ENCODE assay signal across 8 cellular contexts in the genomic region with DNA sequence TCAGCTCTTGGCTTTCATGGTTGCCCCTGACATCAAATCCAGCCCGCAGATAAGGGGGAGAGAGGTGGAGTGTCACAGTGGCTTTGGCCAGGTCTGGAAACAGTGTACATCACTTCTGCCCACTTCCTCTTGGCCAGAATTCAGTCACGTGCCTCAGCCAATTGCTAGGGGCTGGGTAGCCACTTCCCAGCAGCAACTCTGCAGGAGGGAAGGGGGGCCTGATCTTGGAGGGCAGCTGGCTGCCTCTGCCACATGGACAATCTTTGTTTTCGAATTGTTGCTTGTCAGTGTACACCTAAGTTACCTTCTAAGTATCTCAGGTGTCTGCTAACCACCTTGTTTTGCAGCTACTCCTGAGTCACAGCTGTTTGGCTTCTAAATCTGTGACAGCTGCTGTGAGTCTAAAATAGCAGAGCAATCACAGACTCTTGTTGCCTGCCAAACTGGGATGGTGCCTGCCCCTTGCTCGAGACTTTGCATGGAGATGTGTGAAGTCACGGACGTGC. TPM values are rescaled to one million over a fixed set of nuclear protein-coding genes. Genes with fewer than 3 reads are reported as not detected.
DNase-seq lines count a peak whose midpoint lies in the region; ATAC-seq and TF ChIP-seq lines count a peak whose summit lies in the region.

No MANE protein-coding gene starts in this region.

- H3K79me2 ChIP-seq in HCT116 (ENCODE audit: insufficient read depth, low read length), result no peaks in the 10 kb centered on the region

- no peak for TF ChIP-seq CTCF in C4-2B (conservative IDR thresholded peaks at IDR 0.05)
- no peak for TF ChIP-seq CTCF in HCT116 (IDR thresholded peaks at IDR 0.05 in 2 of 3, conservative IDR thresholded peaks at IDR 0.05 in 1 of 3; ENCODE audit: borderline replicate concordance in 1 of 3, insufficient read depth in 1 of 3, low read depth in 2 of 3, low read length in 2 of 3)
- no peak for TF ChIP-seq CTCF in RWPE1 (conservative IDR thresholded peaks at IDR 0.05; ENCODE audit: low read depth)

- H3K4me3 ChIP-seq in HCT116 (replicated peaks in 1 of 2; ENCODE audit: low read depth in 1 of 2, low read length in 2 of 2), result no peak overlapping the region
- H3K4me3 ChIP-seq in skeletal muscle tissue (ENCODE audit: low read length in 3 of 3), result peak overlapping the region; percentile 10 to 66 (median 17)

- H3K4me1 ChIP-seq in HCT116 (ENCODE audit: control insufficient read depth in 1 of 2, insufficient read depth in 2 of 2, low read length in 2 of 2), result peaks cover 18 to 55% of the 10 kb centered on the region in 2 experiments
- peaks cover 72 to 80% (median 77%) of the 10 kb centered on the region in 3 donors for H3K4me1 ChIP-seq in skeletal muscle tissue (ENCODE audit: control insufficient read depth in 3 of 3, insufficient read depth in 3 of 3, low read length in 3 of 3)

- no peak overlapping the region for H2AFZ ChIP-seq in HCT116 (ENCODE audit: low read depth, low read length, poor library complexity, severe bottlenecking)

- H3K9me2 ChIP-seq in HCT116 (ENCODE audit: insufficient read depth), result no peaks in the 10 kb centered on the region

- H3K36me3 ChIP-seq in HCT116 (ENCODE audit: control insufficient read depth in 1 of 2, insufficient read depth in 2 of 2, low read length in 2 of 2) (no peaks in the 10 kb centered on the region), skeletal muscle tissue (ENCODE audit: control insufficient read depth in 3 of 3, insufficient read depth in 3 of 3, low read length in 3 of 3) (no peaks in the 10 kb centered on the region)

- POLR2A ChIA-PET in HCT116 (lab: Charles Lee), result no interaction called here
- POLR2A ChIA-PET in RWPE1 (lab: Yijun Ruan, JAX; ENCODE audit: low non-redundant PET), result no interaction called here

- H3K4me2 ChIP-seq in HCT116 (ENCODE audit: low read length), result peak overlapping the region; percentile 30; the same call in 1 of the 2 replicates

- RAD21 ChIA-PET in HCT116 (lab: Charles Lee; ENCODE audit: low non-redundant PET in 1 of 2, low total read pairs in 2 of 2, uncharacterized antibody in 2 of 2, unreplicated experiment in 2 of 2), result no interaction called here

- H3K9me3 ChIP-seq in HCT116 (ENCODE audit: control insufficient read depth in 1 of 2, insufficient read depth in 1 of 2, low read depth in 1 of 2, low read length in 2 of 2) (no peaks in the 10 kb centered on the region), skeletal muscle tissue (ENCODE audit: control insufficient read depth in 3 of 3, low read length in 3 of 3) (no peaks in the 10 kb centered on the region)

- TF ChIP-seq RAD21 in HCT116 (IDR thresholded peaks at IDR 0.05; ENCODE audit: low read depth), result no peak

- no peaks in the 10 kb centered on the region for H4K20me1 ChIP-seq in HCT116 (ENCODE audit: insufficient read depth)

- CTCF ChIA-PET in HCT116 (lab: Charles Lee), result no interaction called here
- CTCF ChIA-PET in RWPE1 (lab: Yijun Ruan, JAX), result interaction anchor here (0.6 kb wide), 1 partner anchor 200 kb away, joined by 3 read pairs; no protein-coding TSS in a partner anchor

- no peak for ATAC-seq in HCT116
- ATAC-seq in GM18873 (IDR thresholded peaks at IDR 0.05; ENCODE audit: low FRiP score, unreplicated experiment), result no peak

- H3K27me3 ChIP-seq in HCT116 (ENCODE audit: insufficient read depth, low read length) (no peaks in the 10 kb centered on the region), skeletal muscle tissue (ENCODE audit: control insufficient read depth in 3 of 3, insufficient read depth in 3 of 3, low read length in 3 of 3) (no peaks in the 10 kb centered on the region)

- H3K9ac ChIP-seq in HCT116 (ENCODE audit: low read length), result no peak overlapping the region
- peak overlapping the region; percentile 20 to 76 (median 62) for H3K9ac ChIP-seq in skeletal muscle tissue (ENCODE audit: low read depth in 1 of 3, low read length in 3 of 3)

- DNase-seq in HCT116 (ENCODE audit: low read depth, low spot score) (no peak), RWPE1 (ENCODE audit: low spot score) (no peak), germinal center (ENCODE audit: low spot score) (peak; percentile 30), KG1 (lab: John Stamatoyannopoulos, UW) (no peak)
- no peak for DNase-seq in activated effector memory CD4-positive, alpha-beta T cell treated with Interleukin-2 at 50 U/mL for 16 hours

- BruUV-seq in HCT116 (replicated peaks; lab: Mats Ljungman, UMichigan), result no TSS peak

- intact Hi-C loops in HCT116 (cut with micrococcal nuclease), result no loop called here

- H3K27ac ChIP-seq in C4-2B (peak overlapping the region; percentile 41), HCT116 (ENCODE audit: low read depth, low read length) (no peak overlapping the region), RWPE1 (peak overlapping the region; percentile 30), skeletal muscle tissue (ENCODE audit: low read depth, low read length) (peak overlapping the region; percentile 85)

- TF ChIP-seq POLR2A in HCT116 (IDR thresholded peaks at IDR 0.05; ENCODE audit: borderline replicate concordance, extremely low read depth, insufficient read depth, insufficient read length), result no peak

TF ChIP-seq in HCT116, 20 proteins besides CTCF, POLR2A, EP300 and RAD21:
- TF ChIP-seq TCF7L2 (IDR thresholded peaks at IDR 0.05; ENCODE audit: borderline replicate concordance, extremely low read depth, insufficient read depth, insufficient read length) (no peak), POLR2AphosphoS5 (IDR thresholded peaks at IDR 0.05; ENCODE audit: low read depth, low read length) (no peak), ELF1 (IDR thresholded peaks at IDR 0.05; ENCODE audit: borderline replicate concordance, low read depth) (no peak), SIN3A (IDR thresholded peaks at IDR 0.05; ENCODE audit: low read depth) (no peak)

RNA-seq across cellular contexts. Expression of a gene that starts 41.0 kb away (rescaled TPM):
- total RNA-seq in HCT116 (2021; ENCODE audit: unreplicated experiment), result 40.8 TPM
- polyA plus RNA-seq in HCT116 (2012), result 18.7 and 23.4 TPM in 2 replicates
- 16.2 TPM for total RNA-seq in skeletal muscle tissue

Comparison
In these comparisons a context has a peak if more than half of its experiments do, and no peak if none do; other contexts are left out.
1. H3K4me3 ChIP-seq: peak in skeletal muscle tissue (3 of 3); none in HCT116 (0 of 2).